In the genomic region with DNA sequence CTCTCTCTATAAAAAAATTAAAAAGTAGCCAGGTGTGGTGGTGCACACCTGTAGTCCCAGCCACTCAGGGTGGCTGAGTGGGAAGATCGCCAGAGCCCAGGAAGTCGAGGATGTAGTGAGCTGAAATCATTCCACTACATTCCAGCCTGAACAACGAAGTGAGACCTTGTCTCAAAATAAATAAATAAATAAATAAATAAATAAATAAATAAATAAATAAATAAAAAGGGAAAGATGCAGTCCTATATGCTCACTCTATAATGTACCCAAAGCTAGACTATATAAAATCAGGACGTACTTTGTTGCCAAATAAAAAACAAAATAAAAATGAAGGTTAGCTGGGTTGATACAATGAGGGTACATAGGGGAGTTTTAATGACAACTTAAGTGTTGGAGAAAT, we compare ENCODE assay signal across 27 cellular contexts. TPM values are rescaled to one million over a fixed set of nuclear protein-coding genes. Genes with fewer than 3 reads are reported as not detected.
"Had no signal": no experiment of that assay in that cellular context is flagged by ENCODE, and none has a peak within 500 bp of the region (broad histone marks: within the 10 kb centered on the region; RNA-seq: fewer than 3 reads in every experiment).

No MANE protein-coding gene starts in this region.

- H3K4me3 Mint-ChIP-seq: naive thymus-derived CD8-positive, alpha-beta T cell; natural killer cell treated with Interleukin-12 subunit alpha and Interleukin-12 subunit beta and Interleukin-15 and Interleukin-18, amount 100 ng/mL, for 72 hours; nephron progenitor cell; neural crest cell; stimulated activated effector memory CD8-positive, alpha-beta T cell treated with anti-CD3 and anti-CD28 coated beads, Interleukin-12 subunit alpha, Interleukin-12 subunit beta, amount 100 ng/mL, for 72 hours; stimulated activated naive B cell treated with anti-CD40 and anti-IgM and Interleukin-4, amounts not matched to agents 10 μg/mL and 1 μg/mL and 100 μg/mL, for 72 hours; stimulated activated naive CD8-positive, alpha-beta T cell treated with anti-CD3 and anti-CD28 coated beads, Interleukin-15, Interleukin-2, amounts not matched to agents 100 ng/mL and 50 ng/mL, for 24 hours had no signal

- H3K4me1 Mint-ChIP-seq: stimulated activated effector memory CD8-positive, alpha-beta T cell treated with anti-CD3 and anti-CD28 coated beads, Interleukin-12 subunit alpha, Interleukin-12 subunit beta, amount 100 ng/mL, for 72 hours had no signal

- DNase-seq: naive thymus-derived CD8-positive, alpha-beta T cell; nephron progenitor cell; nucleus accumbens; pancreas; psoas muscle; right cardiac atrium; right lobe of liver; sigmoid colon; small intestine; stimulated activated CD4-positive, alpha-beta T cell treated with anti-CD3 and anti-CD28 coated beads, Interleukin-15, amount 100 ng/mL, for 24 hours; stimulated activated CD4-positive, alpha-beta T cell treated with anti-CD3 and anti-CD28 coated beads, Interleukin-2, amount 100 ng/mL, for 24 hours; stimulated activated CD4-positive, alpha-beta T cell treated with anti-CD3 and anti-CD28 coated beads, Interleukin-2, amount 100 ng/mL, for 48 hours; stimulated activated CD4-positive, alpha-beta T cell treated with anti-CD3 and anti-CD28 coated beads, Interleukin-4, amount 100 ng/mL, for 24 hours; stimulated activated naive B cell treated with anti-CD40 and anti-IgM and Interleukin-4, amounts not matched to agents 10 μg/mL and 1 μg/mL and 100 μg/mL, for 72 hours; stimulated activated naive CD4-positive, alpha-beta T cell treated with Interleukin-2 at 50 U/mL for 16 hours; stomach; thyroid gland; upper lobe of left lung had no signal

- H3K9me3 ChIP-seq: neutrophil, pancreas, psoas muscle, right lobe of liver, sigmoid colon, stomach, thoracic aorta, thyroid gland, tibial nerve, upper lobe of left lung, vagina had no signal

- H3K36me3 ChIP-seq: neutrophil, pancreas, right lobe of liver, sigmoid colon, stomach, thoracic aorta, thyroid gland, tibial nerve, upper lobe of left lung, vagina had no signal

- ATAC-seq: naive thymus-derived CD8-positive, alpha-beta T cell; natural killer cell treated with Interleukin-12 subunit alpha and Interleukin-12 subunit beta and Interleukin-15 and Interleukin-18, amount 100 ng/mL, for 72 hours; psoas muscle; right cardiac atrium; stimulated activated effector memory CD8-positive, alpha-beta T cell treated with anti-CD3 and anti-CD28 coated beads, Interleukin-12 subunit alpha, Interleukin-12 subunit beta, amount 100 ng/mL, for 72 hours; stimulated activated naive B cell treated with anti-CD40 and anti-IgM and Interleukin-4, amounts not matched to agents 10 μg/mL and 1 μg/mL and 100 μg/mL, for 72 hours had no signal

- H3K36me3 Mint-ChIP-seq: naive thymus-derived CD8-positive, alpha-beta T cell; natural killer cell treated with Interleukin-12 subunit alpha and Interleukin-12 subunit beta and Interleukin-15 and Interleukin-18, amount 100 ng/mL, for 72 hours; stimulated activated effector memory CD8-positive, alpha-beta T cell treated with anti-CD3 and anti-CD28 coated beads, Interleukin-12 subunit alpha, Interleukin-12 subunit beta, amount 100 ng/mL, for 72 hours; stimulated activated naive B cell treated with anti-CD40 and anti-IgM and Interleukin-4, amounts not matched to agents 10 μg/mL and 1 μg/mL and 100 μg/mL, for 72 hours had no signal

- H3K27ac ChIP-seq: neutrophil, pancreas, psoas muscle, sigmoid colon, stomach, thoracic aorta, thyroid gland, tibial nerve, upper lobe of left lung, vagina had no signal

- H3K4me1 ChIP-seq: psoas muscle, thyroid gland, vagina had no signal

- H3K27ac Mint-ChIP-seq: naive thymus-derived CD8-positive, alpha-beta T cell; natural killer cell treated with Interleukin-12 subunit alpha and Interleukin-12 subunit beta and Interleukin-15 and Interleukin-18, amount 100 ng/mL, for 72 hours; nephron progenitor cell; stimulated activated effector memory CD8-positive, alpha-beta T cell treated with anti-CD3 and anti-CD28 coated beads, Interleukin-12 subunit alpha, Interleukin-12 subunit beta, amount 100 ng/mL, for 72 hours; stimulated activated naive B cell treated with anti-CD40 and anti-IgM and Interleukin-4, amounts not matched to agents 10 μg/mL and 1 μg/mL and 100 μg/mL, for 72 hours; stimulated activated naive CD8-positive, alpha-beta T cell treated with anti-CD3 and anti-CD28 coated beads, Interleukin-15, Interleukin-2, amounts not matched to agents 100 ng/mL and 50 ng/mL, for 24 hours had no signal

- H3K4me3 ChIP-seq: pancreas, psoas muscle, right lobe of liver, sigmoid colon, stomach, thoracic aorta, thyroid gland, tibial nerve, upper lobe of left lung, vagina had no signal

- H3K9me3 Mint-ChIP-seq: naive thymus-derived CD8-positive, alpha-beta T cell; natural killer cell treated with Interleukin-12 subunit alpha and Interleukin-12 subunit beta and Interleukin-15 and Interleukin-18, amount 100 ng/mL, for 72 hours; stimulated activated effector memory CD8-positive, alpha-beta T cell treated with anti-CD3 and anti-CD28 coated beads, Interleukin-12 subunit alpha, Interleukin-12 subunit beta, amount 100 ng/mL, for 72 hours; stimulated activated naive B cell treated with anti-CD40 and anti-IgM and Interleukin-4, amounts not matched to agents 10 μg/mL and 1 μg/mL and 100 μg/mL, for 72 hours; stimulated activated naive CD8-positive, alpha-beta T cell treated with anti-CD3 and anti-CD28 coated beads, Interleukin-15, Interleukin-2, amounts not matched to agents 100 ng/mL and 50 ng/mL, for 24 hours had no signal

- FAIRE-seq: pancreas, small intestine, urothelium cell line had no signal

RNA-seq across cellular contexts. Expression of a gene that starts 26.1 kb away (rescaled TPM):
- polyA plus RNA-seq: naive thymus-derived CD8-positive, alpha-beta T cell had no signal
